8 cellular contexts compared by ENCODE assay signal in the genomic region with DNA sequence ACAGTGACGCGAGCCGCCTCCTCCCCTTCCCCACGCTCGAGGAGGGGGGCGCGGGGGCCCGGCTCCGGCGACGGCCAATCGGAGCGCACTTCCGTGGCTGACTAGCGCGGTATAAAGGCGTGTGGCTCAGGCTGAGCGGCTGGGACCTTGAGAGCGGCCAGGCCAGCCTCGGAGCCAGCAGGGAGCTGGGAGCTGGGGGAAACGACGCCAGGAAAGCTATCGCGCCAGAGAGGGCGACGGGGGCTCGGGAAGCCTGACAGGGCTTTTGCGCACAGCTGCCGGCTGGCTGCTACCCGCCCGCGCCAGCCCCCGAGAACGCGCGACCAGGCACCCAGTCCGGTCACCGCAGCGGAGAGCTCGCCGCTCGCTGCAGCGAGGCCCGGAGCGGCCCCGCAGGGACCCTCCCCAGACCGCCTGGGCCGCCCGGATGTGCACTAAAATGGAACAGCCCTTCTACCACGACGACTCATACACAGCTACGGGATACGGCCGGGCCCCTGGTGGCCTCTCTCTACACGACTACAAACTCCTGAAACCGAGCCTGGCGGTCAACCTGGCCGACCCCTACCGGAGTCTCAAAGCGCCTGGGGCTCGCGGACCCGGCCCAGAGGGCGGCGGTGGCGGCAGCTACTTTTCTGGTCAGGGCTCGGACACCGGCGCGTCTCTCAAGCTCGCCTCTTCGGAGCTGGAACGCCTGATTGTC. TPM values are rescaled to one million over a fixed set of nuclear protein-coding genes. Genes with fewer than 3 reads are reported as not detected.
DNase-seq lines count a peak whose midpoint lies in the region; ATAC-seq and TF ChIP-seq lines count a peak whose summit lies in the region.

JUNB (plus strand) TSS at position 142 of the 703 bp plus-strand sequence; CDS start at position 428, 286 bp downstream.

- peak; percentile 99 for DNase-seq in Ammon's horn (ENCODE audit: low spot score)
- DNase-seq in HK-2 (ENCODE audit: unreplicated experiment): peak; percentile 98
- DNase-seq in NK-92 (lab: John Stamatoyannopoulos, UW; ENCODE audit: unreplicated experiment): peak; percentile 83
- DNase-seq in activated CD8-positive, alpha-beta memory T cell treated with anti-CD3 and anti-CD28 coated beads for 1 hour (ENCODE audit: extremely low read depth in 1 of 2, low read depth in 1 of 2): peak; percentile 95 to 98
- peak; percentile 97 for DNase-seq in effector CD4-positive, alpha-beta T cell
- DNase-seq in lung (ENCODE audit: low spot score): peak; percentile 98
- DNase-seq in stimulated activated CD4-positive, alpha-beta T cell treated with anti-CD3 and anti-CD28 coated beads, TNF-alpha, amount 100 ng/mL, for 24 hours (ENCODE audit: low read depth in 3 of 3): peak; percentile 93 to 96 (median 95)

- TF ChIP-seq POLR2A in GM19099 (IDR thresholded peaks at IDR 0.05; ENCODE audit: extremely low read depth, insufficient read length, low read depth): peak; percentile 100

- H3K36me3 ChIP-seq in lung (ENCODE audit: control insufficient read depth in 2 of 2, insufficient read depth in 2 of 2, low read length in 2 of 2): no peaks in the 10 kb centered on the region

- no peaks in the 10 kb centered on the region for H3K9me3 ChIP-seq in lung (ENCODE audit: control insufficient read depth in 2 of 2, insufficient read depth in 1 of 2, low read length in 1 of 2)

- 0 to 1% methylated on average over 73 of the region's 73 CpGs for WGBS in lung, 2 donors

- H3K27me3 ChIP-seq in lung (ENCODE audit: control insufficient read depth, insufficient read depth): no peaks in the 10 kb centered on the region

- H3K27ac ChIP-seq in lung (ENCODE audit: low read depth in 1 of 2, low read length in 1 of 2): peak within 1 kb of the TSS; percentile 98 to 100

- no peak for TF ChIP-seq CTCF in lung (IDR thresholded peaks at IDR 0.05; ENCODE audit: control extremely low read depth, extremely low read depth)

- peaks cover 0 to 8% of the 10 kb centered on the region in 2 donors for H3K4me1 ChIP-seq in lung (ENCODE audit: control insufficient read depth in 2 of 2, insufficient read depth in 2 of 2, low read length in 2 of 2)

- ATAC-seq in lung (ENCODE audit: insufficient read depth, low FRiP score): peak; percentile 42

- H3K4me3 ChIP-seq in lung: peak within 1 kb of the TSS; percentile 95

RNA-seq across cellular contexts. Expression of gene JUNB, which starts in this region (rescaled TPM):
- total RNA-seq in lung: 100 to 1,000 TPM; 121 to 205 TPM
- 100 to 1,000 TPM; 111 to 689 TPM for polyA plus RNA-seq in lung

Comparison
In these comparisons a context has a peak if more than half of its experiments do, and no peak if none do; other contexts are left out.
1. Peak in every context shown above with its lines: DNase-seq, ATAC-seq, H3K4me3 ChIP-seq and H3K27ac ChIP-seq.